ENCODE assay signal across 16 cellular contexts in genomic region chr1:160646192-160646591, GRCh38. TPM values are rescaled to one million over a fixed set of nuclear protein-coding genes. Genes with fewer than 3 reads are reported as not detected.
DNase-seq lines count a peak whose midpoint lies in the region; ATAC-seq lines count a peak whose summit lies in the region.
"Had no signal": no experiment of that assay in that cellular context is flagged by ENCODE, and none has a peak within 500 bp of the region (broad histone marks: within the 10 kb centered on the region; RNA-seq: fewer than 3 reads in every experiment).

No MANE protein-coding gene starts in this region.

- H3K36me3 Mint-ChIP-seq in stimulated activated naive CD8-positive, alpha-beta T cell treated with anti-CD3 and anti-CD28 coated beads, Interleukin-15, Interleukin-2, amounts not matched to agents 100 ng/mL and 50 ng/mL, for 24 hours (ENCODE audit: low read depth), result peaks cover 70% of the 10 kb centered on the region
- H3K36me3 Mint-ChIP-seq in activated CD8-positive, alpha-beta T cell treated with anti-CD3 and anti-CD28 coated beads, Interleukin-2, amount 10 ng/mL, durations not matched to agents 7 days and 5 days (ENCODE audit: low read depth), result peaks cover 64% of the 10 kb centered on the region

- H3K36me3 ChIP-seq in mesendoderm (ENCODE audit: control insufficient read depth, insufficient read depth, low read length) (no peaks in the 10 kb centered on the region), urinary bladder (ENCODE audit: insufficient read depth) (no peaks in the 10 kb centered on the region)

- DNase-seq in stimulated activated naive CD8-positive, alpha-beta T cell treated with anti-CD3 and anti-CD28 coated beads, Interleukin-15, Interleukin-2, amounts not matched to agents 100 U/mL and 50 U/mL, for 24 hours, result no peak
- DNase-seq in activated CD8-positive, alpha-beta T cell treated with anti-CD3 and anti-CD28 coated beads, Interleukin-2, amount 10 ng/mL, durations not matched to agents 7 days and 5 days, result peak; percentile 22
- DNase-seq in mesendoderm, result no peak
- no peak for DNase-seq in 8988T
- DNase-seq in DMS114 treated with DMSO at 0.1 percent for 48 hours (lab: John Stamatoyannopoulos, UW; ENCODE audit: unreplicated experiment), result no peak
- DNase-seq: dermis blood vessel endothelial cell; foreskin melanocyte; GOT3; NCI-H526; SIG-M5; stimulated activated CD4-positive, alpha-beta T cell treated with anti-CD3 and anti-CD28 coated beads, Interleukin-12 subunit alpha, Interleukin-12 subunit beta, amount 100 ng/mL, for 4 hours had no signal

- no peak overlapping the region for H4K5ac ChIP-seq in mesendoderm (ENCODE audit: low read length)

- H3K79me1 ChIP-seq in mesendoderm (ENCODE audit: low read length), result no peaks in the 10 kb centered on the region

- peak overlapping the region; percentile 15 for H2AK5ac ChIP-seq in mesendoderm (ENCODE audit: low read length)

- no peak overlapping the region for H2BK5ac ChIP-seq in mesendoderm (ENCODE audit: low read length)

- peak overlapping the region; percentile 100 for H3K27ac Mint-ChIP-seq in stimulated activated naive CD8-positive, alpha-beta T cell treated with anti-CD3 and anti-CD28 coated beads, Interleukin-15, Interleukin-2, amounts not matched to agents 100 ng/mL and 50 ng/mL, for 24 hours
- H3K27ac Mint-ChIP-seq in activated CD8-positive, alpha-beta T cell treated with anti-CD3 and anti-CD28 coated beads, Interleukin-2, amount 10 ng/mL, durations not matched to agents 7 days and 5 days, result peak overlapping the region; percentile 82
- H3K27ac Mint-ChIP-seq: WTC11 had no signal

- H3K56ac ChIP-seq in mesendoderm (ENCODE audit: low read length), result peak overlapping the region; percentile 59

- peak overlapping the region; percentile 69 for H2BK120ac ChIP-seq in mesendoderm (ENCODE audit: low read depth, low read length)

- WGBS in mesendoderm (ENCODE audit: extremely low coverage, insufficient coverage, low lambda C conversion rate), result no CpG with 5 or more reads among the region's 1 CpG
- 94% methylated on average over 1 of the region's 1 CpG for WGBS in urinary bladder

- H2BK15ac ChIP-seq in mesendoderm (replicated peaks; ENCODE audit: low read depth), result no peak overlapping the region

- no peak overlapping the region for H3K9ac ChIP-seq in mesendoderm (ENCODE audit: low read length)

- H3K27me3 ChIP-seq in mesendoderm (ENCODE audit: insufficient read depth, low read length, poor library complexity), result no peaks in the 10 kb centered on the region

- H4K8ac ChIP-seq in mesendoderm (ENCODE audit: low read depth, low read length), result no peak overlapping the region

- no peak for ATAC-seq in stimulated activated naive CD8-positive, alpha-beta T cell treated with anti-CD3 and anti-CD28 coated beads, Interleukin-15, Interleukin-2, amounts not matched to agents 100 U/mL and 50 U/mL, for 24 hours
- peak; percentile 17 for ATAC-seq in activated CD8-positive, alpha-beta T cell treated with anti-CD3 and anti-CD28 coated beads, Interleukin-2, amount 10 ng/mL, durations not matched to agents 7 days and 5 days
- no peak for ATAC-seq in HG02678 (IDR thresholded peaks at IDR 0.05; ENCODE audit: unreplicated experiment)
- ATAC-seq: WTC11 had no signal

- H3K27ac ChIP-seq in mesendoderm (ENCODE audit: low read depth, low read length), result no peak overlapping the region
- no peak overlapping the region for H3K27ac ChIP-seq in urinary bladder (ENCODE audit: low read depth)

- H3K4me3 Mint-ChIP-seq in stimulated activated naive CD8-positive, alpha-beta T cell treated with anti-CD3 and anti-CD28 coated beads, Interleukin-15, Interleukin-2, amounts not matched to agents 100 ng/mL and 50 ng/mL, for 24 hours, result peak overlapping the region; percentile 96
- H3K4me3 Mint-ChIP-seq in activated CD8-positive, alpha-beta T cell treated with anti-CD3 and anti-CD28 coated beads, Interleukin-2, amount 10 ng/mL, durations not matched to agents 7 days and 5 days, result peak overlapping the region; percentile 87
- H3K4me3 Mint-ChIP-seq: WTC11 had no signal

- peak overlapping the region; percentile 24 for H3K18ac ChIP-seq in mesendoderm (ENCODE audit: low read length)

- H3K9me3 Mint-ChIP-seq in stimulated activated naive CD8-positive, alpha-beta T cell treated with anti-CD3 and anti-CD28 coated beads, Interleukin-15, Interleukin-2, amounts not matched to agents 100 ng/mL and 50 ng/mL, for 24 hours, result peaks cover 7% of the 10 kb centered on the region
- no peaks in the 10 kb centered on the region for H3K9me3 Mint-ChIP-seq in activated CD8-positive, alpha-beta T cell treated with anti-CD3 and anti-CD28 coated beads, Interleukin-2, amount 10 ng/mL, durations not matched to agents 7 days and 5 days (ENCODE audit: insufficient read depth)

- H3K27me3 Mint-ChIP-seq in stimulated activated naive CD8-positive, alpha-beta T cell treated with anti-CD3 and anti-CD28 coated beads, Interleukin-15, Interleukin-2, amounts not matched to agents 100 ng/mL and 50 ng/mL, for 24 hours, result no peaks in the 10 kb centered on the region
- no peaks in the 10 kb centered on the region for H3K27me3 Mint-ChIP-seq in activated CD8-positive, alpha-beta T cell treated with anti-CD3 and anti-CD28 coated beads, Interleukin-2, amount 10 ng/mL, durations not matched to agents 7 days and 5 days (ENCODE audit: low read depth)

- H3K4me3 ChIP-seq in mesendoderm (ENCODE audit: low read length) (no peak overlapping the region), urinary bladder (ENCODE audit: low read depth, low read length) (peak overlapping the region; percentile 24)

- CTCF ChIA-PET in activated CD8-positive, alpha-beta T cell treated with anti-CD3 and anti-CD28 coated beads, Interleukin-2, amount 10 ng/mL, durations not matched to agents 7 days and 5 days (lab: Charles Lee), result interaction anchor here (1.1 to 5.3 kb wide), 17 partner anchors 8 to 218 kb away, joined by 3 to 65 read pairs (median 6); no protein-coding TSS in a partner anchor

- no peaks in the 10 kb centered on the region for H3K79me2 ChIP-seq in mesendoderm (ENCODE audit: control insufficient read depth, insufficient read depth, low read length)

- H3K4me2 ChIP-seq in mesendoderm (ENCODE audit: low read length), result no peak overlapping the region

- H3K23ac ChIP-seq in mesendoderm (ENCODE audit: low read length), result no peak overlapping the region

- H3K4me1 ChIP-seq in mesendoderm (ENCODE audit: control insufficient read depth, low read depth, low read length), result peaks cover 2% of the 10 kb centered on the region
- no peaks in the 10 kb centered on the region for H3K4me1 ChIP-seq in urinary bladder (ENCODE audit: insufficient read depth)

- POLR2A ChIA-PET in activated CD8-positive, alpha-beta T cell treated with anti-CD3 and anti-CD28 coated beads, Interleukin-2, amount 10 ng/mL, durations not matched to agents 7 days and 5 days (lab: Charles Lee), result interaction anchor here (0.6 to 3.2 kb wide), 13 partner anchors 8 to 422 kb away, joined by 3 to 51 read pairs (median 6); no protein-coding TSS in a partner anchor

- peaks cover 67% of the 10 kb centered on the region for H3K4me1 Mint-ChIP-seq in stimulated activated naive CD8-positive, alpha-beta T cell treated with anti-CD3 and anti-CD28 coated beads, Interleukin-15, Interleukin-2, amounts not matched to agents 100 ng/mL and 50 ng/mL, for 24 hours (ENCODE audit: low read depth)
- peaks cover 61% of the 10 kb centered on the region for H3K4me1 Mint-ChIP-seq in activated CD8-positive, alpha-beta T cell treated with anti-CD3 and anti-CD28 coated beads, Interleukin-2, amount 10 ng/mL, durations not matched to agents 7 days and 5 days (ENCODE audit: low read depth)

- peak overlapping the region; percentile 61 for H3K4ac ChIP-seq in mesendoderm (ENCODE audit: low read depth, low read length)

RNA-seq across cellular contexts. Expression of gene SLAMF1, which starts 0.7 kb away (rescaled TPM):
- total RNA-seq in activated CD8-positive, alpha-beta T cell treated with anti-CD3 and anti-CD28 coated beads, Interleukin-2, amount 10 ng/mL, durations not matched to agents 7 days and 5 days, result 10 to 100 TPM; 48.5 to 50.1 TPM
- 0.10 TPM for polyA plus RNA-seq in mesendoderm (2013, experiment 1 of 2)
- 0.11 TPM for polyA plus RNA-seq in mesendoderm (2013, experiment 2 of 2)
- 0.21 TPM for total RNA-seq in urinary bladder
- polyA plus RNA-seq in urinary bladder, result 0.47 TPM
- total RNA-seq: dermis blood vessel endothelial cell had no signal
- polyA plus RNA-seq: BJ had no signal

Comparison
In these comparisons a context has a peak if more than half of its experiments do, and no peak if none do; other contexts are left out.
1. RNA of gene SLAMF1, which starts 0.7 kb away (total RNA-seq): 48.5 to 50.1 TPM in activated CD8-positive, alpha-beta T cell treated with anti-CD3 and anti-CD28 coated beads, Interleukin-2, amount 10 ng/mL, durations not matched to agents 7 days and 5 days; 0.21 TPM in urinary bladder (single experiment); every median in the first group is over 10 times any median in the second.